8 cellular contexts compared by ENCODE assay signal in the genomic region with DNA sequence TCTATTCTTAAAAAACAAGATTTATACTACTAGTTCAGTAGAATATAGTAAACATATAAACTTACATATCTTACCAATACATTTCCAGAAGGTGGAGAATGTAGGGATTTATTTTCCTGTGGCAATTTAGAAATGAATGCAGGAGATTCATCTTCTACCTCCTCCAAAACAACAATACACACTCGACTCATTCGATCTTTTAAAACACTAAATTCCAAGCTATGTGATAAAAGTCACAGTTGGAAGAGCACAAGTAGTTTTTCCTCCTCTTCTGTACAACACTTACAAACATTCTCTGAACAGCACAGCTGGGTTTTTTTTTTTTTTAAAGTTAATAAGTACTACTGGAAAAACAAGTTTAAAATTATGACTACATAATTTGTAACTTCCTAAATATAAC. TPM values are rescaled to one million over a fixed set of nuclear protein-coding genes. Genes with fewer than 3 reads are reported as not detected.
DNase-seq lines count a peak whose midpoint lies in the region; ATAC-seq and TF ChIP-seq lines count a peak whose summit lies in the region.

No MANE protein-coding gene starts in this region.

- peak overlapping the region; percentile 96 for H3K27ac Mint-ChIP-seq in activated CD4-positive, alpha-beta T cell treated with anti-CD3 and anti-CD28 coated beads for 36 hours
- H3K27ac Mint-ChIP-seq in activated T-helper 1 cell treated with anti-CD3 and anti-CD28 coated beads, Interleukin-12 subunit alpha, Interleukin-12 subunit beta, Interleukin-2, Interleukin-4 antibody, amounts not matched to agents 30 ng/mL and 10 ng/mL and 1 ng/mL, durations not matched to agents 14 hours and 24 hours and 36 hours, result peak overlapping the region; percentile 99
- no peak overlapping the region for H3K27ac Mint-ChIP-seq in progenitor cell of endocrine pancreas

- no peak for ATAC-seq in activated CD4-positive, alpha-beta T cell treated with anti-CD3 and anti-CD28 coated beads for 36 hours
- no peak for ATAC-seq in HG03439 (IDR thresholded peaks at IDR 0.05; ENCODE audit: unreplicated experiment)

- no peaks in the 10 kb centered on the region for H3K27me3 Mint-ChIP-seq in activated CD4-positive, alpha-beta T cell treated with anti-CD3 and anti-CD28 coated beads for 36 hours
- no peaks in the 10 kb centered on the region for H3K27me3 Mint-ChIP-seq in activated T-helper 1 cell treated with anti-CD3 and anti-CD28 coated beads, Interleukin-12 subunit alpha, Interleukin-12 subunit beta, Interleukin-2, Interleukin-4 antibody, amounts not matched to agents 30 ng/mL and 10 ng/mL and 1 ng/mL, durations not matched to agents 14 hours and 24 hours and 36 hours (ENCODE audit: insufficient read depth)
- no peaks in the 10 kb centered on the region for H3K27me3 Mint-ChIP-seq in progenitor cell of endocrine pancreas

- no peak overlapping the region for H3K27ac ChIP-seq in iPS-20b (ENCODE audit: low read length)

- H3K9me3 ChIP-seq in iPS-20b (ENCODE audit: insufficient read depth, low read depth, low read length), result no peaks in the 10 kb centered on the region

- H3K36me3 ChIP-seq in iPS-20b (ENCODE audit: insufficient read depth, low read depth, low read length), result peaks cover 5% of the 10 kb centered on the region; the same call in 1 of the 2 replicates

- H3K4me3 ChIP-seq in iPS-20b (ENCODE audit: low read length), result no peak overlapping the region

- peak overlapping the region; percentile 69 for H3K4me3 Mint-ChIP-seq in activated CD4-positive, alpha-beta T cell treated with anti-CD3 and anti-CD28 coated beads for 36 hours
- H3K4me3 Mint-ChIP-seq in activated T-helper 1 cell treated with anti-CD3 and anti-CD28 coated beads, Interleukin-12 subunit alpha, Interleukin-12 subunit beta, Interleukin-2, Interleukin-4 antibody, amounts not matched to agents 30 ng/mL and 10 ng/mL and 1 ng/mL, durations not matched to agents 14 hours and 24 hours and 36 hours, result peak overlapping the region; percentile 88
- no peak overlapping the region for H3K4me3 Mint-ChIP-seq in progenitor cell of endocrine pancreas (ENCODE audit: low read depth)

- POLR2A ChIA-PET in activated CD4-positive, alpha-beta T cell treated with anti-CD3 and anti-CD28 coated beads for 36 hours (lab: Charles Lee), result interaction anchor here (1.5 kb wide), 1 partner anchor 10 kb away, joined by 7 read pairs; no protein-coding TSS in a partner anchor

- no peaks in the 10 kb centered on the region for H3K27me3 ChIP-seq in iPS-20b (ENCODE audit: insufficient read depth, low read length)

- peaks cover 77% of the 10 kb centered on the region for H3K4me1 Mint-ChIP-seq in activated CD4-positive, alpha-beta T cell treated with anti-CD3 and anti-CD28 coated beads for 36 hours
- peaks cover 88% of the 10 kb centered on the region for H3K4me1 Mint-ChIP-seq in activated T-helper 1 cell treated with anti-CD3 and anti-CD28 coated beads, Interleukin-12 subunit alpha, Interleukin-12 subunit beta, Interleukin-2, Interleukin-4 antibody, amounts not matched to agents 30 ng/mL and 10 ng/mL and 1 ng/mL, durations not matched to agents 14 hours and 24 hours and 36 hours (ENCODE audit: low read depth)
- H3K4me1 Mint-ChIP-seq in progenitor cell of endocrine pancreas (ENCODE audit: low read depth), result peaks cover 22% of the 10 kb centered on the region

- intact Hi-C loops in activated CD4-positive, alpha-beta T cell treated with anti-CD3 and anti-CD28 coated beads for 36 hours (cut with DNase I, micrococcal nuclease), result loop anchor here (2.0 to 5.0 kb wide), 6 partner anchors 49 to 581 kb away; a partner anchor contains a TSS
- intact Hi-C loops in activated T-helper 1 cell treated with anti-CD3 and anti-CD28 coated beads, Interleukin-12 subunit alpha, Interleukin-12 subunit beta, Interleukin-2, Interleukin-4 antibody, amounts not matched to agents 30 ng/mL and 10 ng/mL and 1 ng/mL, durations not matched to agents 14 hours and 24 hours and 36 hours (cut with micrococcal nuclease), result loop anchor here (2.0 to 10.0 kb wide), 7 partner anchors 259 to 716 kb away; a partner anchor contains a TSS

- H3K36me3 Mint-ChIP-seq in activated CD4-positive, alpha-beta T cell treated with anti-CD3 and anti-CD28 coated beads for 36 hours (ENCODE audit: low read depth), result peaks cover 22% of the 10 kb centered on the region
- H3K36me3 Mint-ChIP-seq in activated T-helper 1 cell treated with anti-CD3 and anti-CD28 coated beads, Interleukin-12 subunit alpha, Interleukin-12 subunit beta, Interleukin-2, Interleukin-4 antibody, amounts not matched to agents 30 ng/mL and 10 ng/mL and 1 ng/mL, durations not matched to agents 14 hours and 24 hours and 36 hours (ENCODE audit: low read depth), result peaks cover 17% of the 10 kb centered on the region
- H3K36me3 Mint-ChIP-seq in progenitor cell of endocrine pancreas (ENCODE audit: insufficient read depth), result peaks cover 16% of the 10 kb centered on the region

- peak overlapping the region; percentile 17; the same call in 1 of the 2 replicates for H3K9ac ChIP-seq in iPS-20b (ENCODE audit: low read depth, low read length)

- DNase-seq in activated CD4-positive, alpha-beta T cell treated with anti-CD3 and anti-CD28 coated beads for 36 hours, result no peak
- DNase-seq in activated CD4-positive, alpha-beta T cell treated with anti-CD3 and anti-CD28 coated beads, Interleukin-2, amount 50 U/mL, for 1 hour, result no peak
- DNase-seq in activated T-helper 1 cell treated with anti-CD3 and anti-CD28 coated beads, Interleukin-12 subunit alpha, Interleukin-12 subunit beta, Interleukin-2, Interleukin-4 antibody, amounts not matched to agents 30 ng/mL and 10 ng/mL and 1 ng/mL, durations not matched to agents 14 hours and 24 hours and 36 hours (ENCODE audit: low spot score), result no peak
- peak; percentile 72 for DNase-seq in superior temporal gyrus (ENCODE audit: extremely low spot score)
- no peak for DNase-seq in progenitor cell of endocrine pancreas (ENCODE audit: low spot score, unreplicated experiment)
- no peak for DNase-seq in GM20000 (ENCODE audit: low spot score)

- H3K4me1 ChIP-seq in iPS-20b (ENCODE audit: insufficient read depth, low read length), result peaks cover 31% of the 10 kb centered on the region

- CTCF ChIA-PET in activated CD4-positive, alpha-beta T cell treated with anti-CD3 and anti-CD28 coated beads for 36 hours (lab: Charles Lee), result interaction anchor here (0.7 to 7.1 kb wide), 5 partner anchors 15 to 262 kb away, joined by 3 to 50 read pairs (median 6); no protein-coding TSS in a partner anchor

- TF ChIP-seq CTCF in progenitor cell of endocrine pancreas (IDR thresholded peaks at IDR 0.05; ENCODE audit: unreplicated experiment) (no peak), GM20000 (IDR thresholded peaks at IDR 0.05; ENCODE audit: extremely low read depth, missing control alignments) (no peak)

- no peaks in the 10 kb centered on the region for H3K9me3 Mint-ChIP-seq in activated CD4-positive, alpha-beta T cell treated with anti-CD3 and anti-CD28 coated beads for 36 hours (ENCODE audit: low read depth)
- H3K9me3 Mint-ChIP-seq in activated T-helper 1 cell treated with anti-CD3 and anti-CD28 coated beads, Interleukin-12 subunit alpha, Interleukin-12 subunit beta, Interleukin-2, Interleukin-4 antibody, amounts not matched to agents 30 ng/mL and 10 ng/mL and 1 ng/mL, durations not matched to agents 14 hours and 24 hours and 36 hours, result peaks cover 10% of the 10 kb centered on the region
- peaks cover 5% of the 10 kb centered on the region for H3K9me3 Mint-ChIP-seq in progenitor cell of endocrine pancreas (ENCODE audit: low read depth)

RNA-seq across cellular contexts. Expression of a gene that starts 1.4 kb away (rescaled TPM):
- total RNA-seq in activated CD4-positive, alpha-beta T cell treated with anti-CD3 and anti-CD28 coated beads for 36 hours, result 10 to 100 TPM; 27.3 to 28.4 TPM
- 39.6 and 42.9 TPM in 2 replicates for total RNA-seq in activated T-helper 1 cell treated with anti-CD3 and anti-CD28 coated beads, Interleukin-12 subunit alpha, Interleukin-12 subunit beta, Interleukin-2, Interleukin-4 antibody, amounts not matched to agents 30 ng/mL and 10 ng/mL and 1 ng/mL, durations not matched to agents 14 hours and 24 hours and 36 hours
- 63.7 and 66.1 TPM in 2 replicates for total RNA-seq in progenitor cell of endocrine pancreas
